ENCODE assay signal across 9 cellular contexts in genomic region chr5:178590141-178590923, GRCh38. TPM values are rescaled to one million over a fixed set of nuclear protein-coding genes. Genes with fewer than 3 reads are reported as not detected.
DNase-seq lines count a peak whose midpoint lies in the region; ATAC-seq, FAIRE-seq and TF ChIP-seq lines count a peak whose summit lies in the region.
"Had no signal": no experiment of that assay in that cellular context is flagged by ENCODE, and none has a peak within 500 bp of the region (broad histone marks: within the 10 kb centered on the region; RNA-seq: fewer than 3 reads in every experiment).

Gene COL23A1, minus strand, starts transcription at chr5:178590393.

- peaks cover 14% of the 10 kb centered on the region for H3K9me3 Mint-ChIP-seq in CD8-positive, alpha-beta T cell
- H3K9me3 Mint-ChIP-seq in immature natural killer cell: peaks cover 8 to 17% (median 12%) of the 10 kb centered on the region in 6 donors

- DNase-seq in CD8-positive, alpha-beta T cell: peak in 6 of 7 experiments; percentile 20 to 63 (median 50)
- DNase-seq in T-helper 17 cell (no peak), bronchial epithelial cell (ENCODE audit: low read depth) (peak; percentile 13), immature natural killer cell (peak; percentile 61 to 62 (median 61)), A172 (ENCODE audit: low spot score) (no peak), HPDE6-E6E7 (ENCODE audit: extremely low spot score) (no peak)

- no peak within 1 kb of the TSS for H3K27ac Mint-ChIP-seq in CD8-positive, alpha-beta T cell
- H3K27ac Mint-ChIP-seq in T-helper 17 cell (no peak within 1 kb of the TSS), immature natural killer cell (no peak within 1 kb of the TSS)

- peak; percentile 85 for ATAC-seq in CD8-positive, alpha-beta T cell
- peak; percentile 54 for ATAC-seq in HG02678 (IDR thresholded peaks at IDR 0.05; ENCODE audit: unreplicated experiment)
- peak; percentile 60 for ATAC-seq in T-helper 17 cell

- H3K27ac ChIP-seq in CD8-positive, alpha-beta T cell (ENCODE audit: low read depth, low read length): no peak within 1 kb of the TSS
- H3K27ac ChIP-seq in skin epidermis: peak within 1 kb of the TSS in 7 of 21 experiments; percentile 1 to 45 (median 12)
- H3K27ac ChIP-seq: KMS-11 had no signal

- H3K9me3 ChIP-seq in CD8-positive, alpha-beta T cell (ENCODE audit: low read length): peaks cover 6% of the 10 kb centered on the region
- H3K9me3 ChIP-seq in T-helper 17 cell (ENCODE audit: control insufficient read depth, low read length, poor library complexity, severe bottlenecking): no peaks in the 10 kb centered on the region

- no peaks in the 10 kb centered on the region for H3K36me3 ChIP-seq in CD8-positive, alpha-beta T cell (ENCODE audit: insufficient read depth, low read length)
- no peaks in the 10 kb centered on the region for H3K36me3 ChIP-seq in bronchial epithelial cell (ENCODE audit: control insufficient read depth, insufficient read depth, low read length)

- intact Hi-C loops in CD8-positive, alpha-beta T cell (cut with DNase I, micrococcal nuclease): loop anchor here (1.0 to 2.0 kb wide), 4 partner anchors 310 to 356 kb away; no protein-coding TSS in a partner anchor

- peaks cover 12% of the 10 kb centered on the region for H3K4me1 ChIP-seq in CD8-positive, alpha-beta T cell (ENCODE audit: insufficient read depth, low read length)

- CTCF ChIA-PET in CD8-positive, alpha-beta T cell (lab: Charles Lee): interaction anchor here (0.6 to 1.6 kb wide), 4 partner anchors 10 to 311 kb away, joined by 3 to 4 read pairs (median 3); no protein-coding TSS in a partner anchor

- FAIRE-seq in bronchial epithelial cell (lab: Jason Lieb, UNC): no peak

- peaks cover 6% of the 10 kb centered on the region for H3K4me1 Mint-ChIP-seq in CD8-positive, alpha-beta T cell (ENCODE audit: low read depth)
- H3K4me1 Mint-ChIP-seq in T-helper 17 cell (peaks cover 5% of the 10 kb centered on the region), immature natural killer cell (peaks cover 6 to 7% of the 10 kb centered on the region in 2 donors)

- H3K36me3 Mint-ChIP-seq in CD8-positive, alpha-beta T cell: peaks cover 10% of the 10 kb centered on the region
- H3K36me3 Mint-ChIP-seq in T-helper 17 cell (ENCODE audit: low read depth) (peaks cover 2% of the 10 kb centered on the region), immature natural killer cell (peaks cover 11 to 14% (median 14%) of the 10 kb centered on the region in 3 donors)

- H3K4me3 ChIP-seq in CD8-positive, alpha-beta T cell (ENCODE audit: low read depth, low read length): peak within 1 kb of the TSS; percentile 38
- H3K4me3 ChIP-seq in bronchial epithelial cell (ENCODE audit: low read depth, low read length): peak within 1 kb of the TSS; percentile 39
- H3K4me3 ChIP-seq in skin epidermis: peak within 1 kb of the TSS; percentile 28 to 55 (median 38)

- POLR2A ChIA-PET in CD8-positive, alpha-beta T cell (lab: Charles Lee): interaction anchor here (1.1 kb wide), 1 partner anchor 141 kb away, joined by 4 read pairs; the partner anchor contains the start of gene ZNF354A

- peaks cover 5% of the 10 kb centered on the region for H3K27me3 ChIP-seq in CD8-positive, alpha-beta T cell (ENCODE audit: insufficient read depth, low read length)
- peaks cover 3% of the 10 kb centered on the region for H3K27me3 ChIP-seq in bronchial epithelial cell (ENCODE audit: control insufficient read depth, insufficient read depth, low read length)

- H3K4me3 Mint-ChIP-seq in CD8-positive, alpha-beta T cell: peak within 1 kb of the TSS; percentile 81
- H3K4me3 Mint-ChIP-seq in T-helper 17 cell (peak within 1 kb of the TSS; percentile 83), immature natural killer cell (peak within 1 kb of the TSS; percentile 82 to 89 (median 87))

- TF ChIP-seq CTCF in CD8-positive, alpha-beta T cell (IDR thresholded peaks at IDR 0.05): peak; percentile 62
- peak; percentile 74 for TF ChIP-seq CTCF in bronchial epithelial cell (IDR thresholded peaks at IDR 0.05; ENCODE audit: insufficient read depth, low read length, severe bottlenecking)

- peaks cover 45% of the 10 kb centered on the region for H3K27me3 Mint-ChIP-seq in CD8-positive, alpha-beta T cell (ENCODE audit: low read depth)
- H3K27me3 Mint-ChIP-seq in T-helper 17 cell (peaks cover 47% of the 10 kb centered on the region), immature natural killer cell (ENCODE audit: low read depth in 3 of 3) (peaks cover 4 to 22% (median 6%) of the 10 kb centered on the region in 3 donors)

RNA-seq across cellular contexts. Expression of gene COL23A1, which starts in this region (rescaled TPM):
- not detected for total RNA-seq in CD8-positive, alpha-beta T cell
- total RNA-seq in T-helper 17 cell (not detected), bronchial epithelial cell (0.13 and 0.26 TPM in 2 replicates)
- polyA plus RNA-seq in immature natural killer cell: under 1 TPM in 2 of 3 donors, not detected in 1; 0.40 to 0.78 TPM
- total RNA-seq in A172 (2014; rRNA removed; shearing (Covaris generic)): not detected in 2 replicates

Comparison
In these comparisons a context has a peak if more than half of its experiments do, and no peak if none do; other contexts are left out.
1. Peak in DNase-seq, ATAC-seq and H3K4me3 ChIP-seq in CD8-positive, alpha-beta T cell; RNA of the gene not detected or under 1 TPM.
2. Peak in ATAC-seq in T-helper 17 cell; RNA of the gene not detected or under 1 TPM.
3. Peak in DNase-seq and H3K4me3 ChIP-seq in bronchial epithelial cell; RNA of the gene not detected or under 1 TPM.
4. Peak in DNase-seq in immature natural killer cell; RNA of the gene not detected or under 1 TPM.